In genomic region chr20:266604-267562, GRCh38 we compare ENCODE assay signal across 1 cellular context.
TF ChIP-seq lines count a peak whose summit lies in the region.

No MANE protein-coding gene starts in this region.

TF ChIP-seq in K562, 482 proteins besides CTCF, POLR2A, EP300 and RAD21 (continued from another document and continues in another):
- TF ChIP-seq ZBTB40 (IDR thresholded peaks at IDR 0.05) (no peak; the same call in 1 of the 2 replicates), ZBTB40 (CRISPR knock-in tag; IDR thresholded peaks at IDR 0.05) (0 out of 2 replicates have a peak, but pooled peaks have one; percentile 25), YY1 (IDR thresholded peaks at IDR 0.05; ENCODE audit: borderline replicate concordance in 1 of 3, control insufficient read depth in 1 of 3, extremely low read depth in 1 of 3, insufficient read depth in 3 of 3, insufficient read length in 1 of 3, insufficient replicate concordance in 2 of 3, low read depth in 1 of 3, low read length in 2 of 3) (peak in 1 of 3 experiments; percentile 55), ATF7 (IDR thresholded peaks at IDR 0.05) (peak; percentile 71), EGR1 (conservative IDR thresholded peaks at IDR 0.05) (peak; percentile 36; the same call in 1 of the 2 replicates), E2F1 (CRISPR knock-in tag; IDR thresholded peaks at IDR 0.05) (peak; percentile 71; the same call in 1 of the 2 replicates), HDAC8 (tag; IDR thresholded peaks at IDR 0.05) (peak; percentile 91; the same call in 1 of the 2 replicates), ELK3 (CRISPR knock-in tag; IDR thresholded peaks at IDR 0.05) (no peak), ZNF592 (IDR thresholded peaks at IDR 0.05) (peak; percentile 98), RNF2 (IDR thresholded peaks at IDR 0.05) (peak; percentile 88), ID3 (CRISPR knock-in tag; IDR thresholded peaks at IDR 0.05) (no peak), ID3 (tag; IDR thresholded peaks at IDR 0.05) (peak; percentile 97), ARNT (IDR thresholded peaks at IDR 0.05) (peak; percentile 33 to 69; a peak in 1 of 4 replicates), ETV6 (IDR thresholded peaks at IDR 0.05; ENCODE audit: borderline replicate concordance in 1 of 2, low read depth in 2 of 2, low read length in 1 of 2) (no peak; a peak in 1 of 4 replicates), ETV6 (CRISPR knock-in tag; IDR thresholded peaks at IDR 0.05; ENCODE audit: borderline replicate concordance) (no peak), FOXA1 (IDR thresholded peaks at IDR 0.05; ENCODE audit: borderline replicate concordance) (no peak), CXXC5 (CRISPR knock-in tag; IDR thresholded peaks at IDR 0.05) (peak; percentile 88), NEUROD1 (IDR thresholded peaks at IDR 0.05; ENCODE audit: borderline replicate concordance, low read depth, low read length, partially characterized antibody) (peak; percentile 50), MCM5 (IDR thresholded peaks at IDR 0.05; ENCODE audit: low read depth) (no peak), IFI16 (CRISPR knock-in tag; IDR thresholded peaks at IDR 0.05) (0 out of 2 replicates have a peak, but pooled peaks have one; percentile 56), ESRRA (IDR thresholded peaks at IDR 0.05; ENCODE audit: borderline replicate concordance, low read depth) (0 out of 2 replicates have a peak, but pooled peaks have one; percentile 43), CTBP1 (IDR thresholded peaks at IDR 0.05; ENCODE audit: borderline replicate concordance) (peak; percentile 85), TAL1 (IDR thresholded peaks at IDR 0.05) (peak; percentile 69), MAFF (IDR thresholded peaks at IDR 0.05; ENCODE audit: low read length) (no peak), DMBX1 (CRISPR knock-in tag; IDR thresholded peaks at IDR 0.05; ENCODE audit: borderline replicate concordance) (peak; percentile 90), LCOR (CRISPR knock-in tag; IDR thresholded peaks at IDR 0.05) (peak; percentile 96), ZBTB1 (CRISPR knock-in tag; IDR thresholded peaks at IDR 0.05; ENCODE audit: borderline replicate concordance, low read depth) (peak; percentile 82), PHB2 (IDR thresholded peaks at IDR 0.05; ENCODE audit: low read depth) (no peak), ZNF174 (CRISPR knock-in tag; IDR thresholded peaks at IDR 0.05) (no peak), ZNF766 (CRISPR knock-in tag; conservative IDR thresholded peaks at IDR 0.05) (0 out of 2 replicates have a peak, but pooled peaks have one; percentile 31), NRF1 (conservative IDR thresholded peaks at IDR 0.05 in 1 of 2, IDR thresholded peaks at IDR 0.05 in 1 of 2) (peak; percentile 49 to 66), ZEB2 (IDR thresholded peaks at IDR 0.05) (peak; percentile 75), CCNT2 (IDR thresholded peaks at IDR 0.05; ENCODE audit: borderline replicate concordance, extremely low read depth, insufficient read length, low read depth, low read length) (peak; percentile 34), ATF6 (CRISPR knock-in tag; IDR thresholded peaks at IDR 0.05) (peak; percentile 100), HMGN3 (IDR thresholded peaks at IDR 0.05; ENCODE audit: borderline replicate concordance, extremely low read depth, insufficient read length, low read depth, low read length) (peak; percentile 69), FOXP1 (CRISPR knock-in tag; IDR thresholded peaks at IDR 0.05) (peak; percentile 99), FOXM1 (IDR thresholded peaks at IDR 0.05; ENCODE audit: low read depth) (no peak), FOXM1 (CRISPR knock-in tag; IDR thresholded peaks at IDR 0.05; ENCODE audit: low read depth) (peak; percentile 91; the same call in 1 of the 2 replicates), SMARCC2 (IDR thresholded peaks at IDR 0.05; ENCODE audit: low read depth) (no peak), MEF2D (tag; conservative IDR thresholded peaks at IDR 0.05; ENCODE audit: low read depth) (peak; percentile 68), CEBPG (CRISPR knock-in tag; IDR thresholded peaks at IDR 0.05) (peak; percentile 68; the same call in 1 of the 2 replicates), CEBPG (tag; conservative IDR thresholded peaks at IDR 0.05 in 1 of 2, IDR thresholded peaks at IDR 0.05 in 1 of 2) (no peak), ZNF23 (CRISPR knock-in tag; IDR thresholded peaks at IDR 0.05) (no peak), GATA2 (CRISPR knock-in tag; IDR thresholded peaks at IDR 0.05) (peak; percentile 95), BRCA1 (IDR thresholded peaks at IDR 0.05) (no peak), BRCA1 (CRISPR knock-in tag; IDR thresholded peaks at IDR 0.05) (peak; percentile 97)
- TF ChIP-seq, protein P1, sequence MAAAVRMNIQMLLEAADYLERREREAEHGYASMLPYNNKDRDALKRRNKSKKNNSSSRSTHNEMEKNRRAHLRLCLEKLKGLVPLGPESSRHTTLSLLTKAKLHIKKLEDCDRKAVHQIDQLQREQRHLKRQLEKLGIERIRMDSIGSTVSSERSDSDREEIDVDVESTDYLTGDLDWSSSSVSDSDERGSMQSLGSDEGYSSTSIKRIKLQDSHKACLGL (CRISPR knock-in tag; IDR thresholded peaks at IDR 0.05; ENCODE audit: borderline replicate concordance, poor library complexity, severe bottlenecking): peak; percentile 18
- TF ChIP-seq, protein P2, sequence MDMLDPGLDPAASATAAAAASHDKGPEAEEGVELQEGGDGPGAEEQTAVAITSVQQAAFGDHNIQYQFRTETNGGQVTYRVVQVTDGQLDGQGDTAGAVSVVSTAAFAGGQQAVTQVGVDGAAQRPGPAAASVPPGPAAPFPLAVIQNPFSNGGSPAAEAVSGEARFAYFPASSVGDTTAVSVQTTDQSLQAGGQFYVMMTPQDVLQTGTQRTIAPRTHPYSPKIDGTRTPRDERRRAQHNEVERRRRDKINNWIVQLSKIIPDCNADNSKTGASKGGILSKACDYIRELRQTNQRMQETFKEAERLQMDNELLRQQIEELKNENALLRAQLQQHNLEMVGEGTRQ (CRISPR knock-in tag; IDR thresholded peaks at IDR 0.05): peak; percentile 70
